24 cellular contexts compared by ENCODE assay signal in the genomic region with DNA sequence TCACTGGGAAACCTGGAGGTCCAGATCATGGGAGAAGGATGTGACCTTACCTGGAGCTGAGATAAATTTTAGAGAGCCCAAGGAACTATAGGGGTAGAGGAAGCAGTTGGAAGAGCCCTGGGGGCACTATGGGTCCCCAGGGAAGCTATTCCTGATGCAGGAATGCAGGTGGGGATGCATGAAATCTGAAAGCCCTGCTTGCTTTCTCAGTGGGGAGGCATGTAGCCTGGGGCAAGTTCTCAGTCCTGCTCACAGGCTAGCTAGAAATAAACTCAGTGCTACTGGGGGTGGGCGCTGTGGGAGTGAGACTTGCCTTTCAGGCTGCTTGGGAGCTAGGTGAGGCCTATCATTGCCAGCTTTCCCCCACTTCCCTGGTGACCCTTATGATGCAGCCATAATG.
DNase-seq lines count a peak whose midpoint lies in the region; ATAC-seq and TF ChIP-seq lines count a peak whose summit lies in the region.
"Had no signal": no experiment of that assay in that cellular context is flagged by ENCODE, and none has a peak within 500 bp of the region (broad histone marks: within the 10 kb centered on the region; RNA-seq: fewer than 3 reads in every experiment).

No MANE protein-coding gene starts in this region.

- intact Hi-C loops in left ventricle myocardium superior (cut with micrococcal nuclease) = no loop called here

- no peak overlapping the region for H3K4me3 Mint-ChIP-seq in endodermal cell
- H3K4me3 Mint-ChIP-seq: CD4-positive, alpha-beta memory T cell; HFFc6; IgD-negative memory B cell; T-cell had no signal

- peak; percentile 92 for DNase-seq in ELF-1 (ENCODE audit: low read depth, low spot score)
- DNase-seq in NCI-H146 (lab: John Stamatoyannopoulos, UW) = peak; percentile 12
- DNase-seq in endodermal cell = peak; percentile 72
- DNase-seq in mesendoderm = peak; percentile 96
- no peak for DNase-seq in SW480 (ENCODE audit: low spot score)
- no peak for DNase-seq in cerebellum (ENCODE audit: low spot score)
- DNase-seq in left ventricle myocardium superior = no peak
- DNase-seq: 8988T; CD4-positive, alpha-beta memory T cell; H7; HFFc6; MV-4-11; NCI-H1105 treated with DMSO at 0.1 percent for 48 hours; NCI-H1694 treated with DMSO at 0.1 percent for 48 hours; NCI-H510A treated with DMSO at 0.1 percent for 48 hours; NCI-H774; NK-92 treated with Interleukin-12 subunit alpha and Interleukin-12 subunit beta, amount 100 ng/mL, for 24 hours; SIG-M5; T-cell had no signal

- H3K18ac ChIP-seq in mesendoderm (ENCODE audit: low read length) = peak overlapping the region; percentile 99

- no peaks in the 10 kb centered on the region for H3K79me2 ChIP-seq in mesendoderm (ENCODE audit: control insufficient read depth, insufficient read depth, low read length)

- H3K4ac ChIP-seq in mesendoderm (ENCODE audit: low read depth, low read length) = peak overlapping the region; percentile 95

- H3K36me3 ChIP-seq in endodermal cell (ENCODE audit: control insufficient read depth, insufficient read depth, low read length) (no peaks in the 10 kb centered on the region), mesendoderm (ENCODE audit: control insufficient read depth, insufficient read depth, low read length) (no peaks in the 10 kb centered on the region)
- H3K36me3 ChIP-seq: BLaER1 treated with 17β-estradiol and CSF1 and Interleukin-3, amounts not matched to agents 10 nM and 100 nM had no signal

- no peak overlapping the region for H3K23ac ChIP-seq in mesendoderm (ENCODE audit: low read length)

- peaks cover 23% of the 10 kb centered on the region for H3K9me3 Mint-ChIP-seq in endodermal cell

- no peak overlapping the region for H4K5ac ChIP-seq in mesendoderm (ENCODE audit: low read length)

- no peak for TF ChIP-seq CTCF in endodermal cell (conservative IDR thresholded peaks at IDR 0.05)

- H3K27ac ChIP-seq in endodermal cell (ENCODE audit: low read depth, low read length) (no peak overlapping the region), mesendoderm (ENCODE audit: low read depth, low read length) (peak overlapping the region; percentile 90)
- H3K27ac ChIP-seq: BLaER1 treated with 17β-estradiol and CSF1 and Interleukin-3, amounts not matched to agents 10 nM and 100 nM; HL-60 had no signal

- H3K4me3 ChIP-seq in endodermal cell (ENCODE audit: low read length) (no peak overlapping the region), mesendoderm (ENCODE audit: low read length) (no peak overlapping the region)
- H3K4me3 ChIP-seq: BLaER1 treated with 17β-estradiol and CSF1 and Interleukin-3, amounts not matched to agents 10 nM and 100 nM had no signal

- no peaks in the 10 kb centered on the region for H3K79me1 ChIP-seq in mesendoderm (ENCODE audit: low read length)

- no peak overlapping the region for H3K4me2 ChIP-seq in mesendoderm (ENCODE audit: low read length)
- H3K4me2 ChIP-seq: BLaER1 treated with 17β-estradiol and CSF1 and Interleukin-3, amounts not matched to agents 10 nM and 100 nM had no signal

- WGBS in endodermal cell (ENCODE audit: insufficient coverage in 1 of 2, insufficient read length in 1 of 2), 2 experiments = 75 to 94% methylated on average over 1 of the region's 1 CpG
- WGBS in mesendoderm (ENCODE audit: extremely low coverage, insufficient coverage, low lambda C conversion rate) = no CpG with 5 or more reads among the region's 1 CpG

- H4K8ac ChIP-seq in mesendoderm (ENCODE audit: low read depth, low read length) = no peak overlapping the region

- H3K9ac ChIP-seq in endodermal cell (ENCODE audit: extremely low read depth, low read length, poor library complexity, severe bottlenecking) (no peak overlapping the region), mesendoderm (ENCODE audit: low read length) (no peak overlapping the region)
- H3K9ac ChIP-seq: BLaER1 treated with 17β-estradiol and CSF1 and Interleukin-3, amounts not matched to agents 10 nM and 100 nM had no signal

- ATAC-seq in left ventricle myocardium superior = no peak
- ATAC-seq: Panc1, SK-N-SH treated with all-trans-retinoic acid at 6 μM for 48 hours, T-cell had no signal

- no peak overlapping the region for H2BK120ac ChIP-seq in mesendoderm (ENCODE audit: low read depth, low read length)

- H2BK15ac ChIP-seq in mesendoderm (replicated peaks; ENCODE audit: low read depth) = no peak overlapping the region

- peak overlapping the region; percentile 65 for H3K56ac ChIP-seq in mesendoderm (ENCODE audit: low read length)

- no peaks in the 10 kb centered on the region for H3K4me1 ChIP-seq in endodermal cell (ENCODE audit: control insufficient read depth, insufficient read depth, low read length)
- H3K4me1 ChIP-seq in mesendoderm (ENCODE audit: control insufficient read depth, low read depth, low read length) = peaks cover 6% of the 10 kb centered on the region
- H3K4me1 ChIP-seq: BLaER1 treated with 17β-estradiol and CSF1 and Interleukin-3, amounts not matched to agents 10 nM and 100 nM had no signal

- no peak overlapping the region for H2AK5ac ChIP-seq in mesendoderm (ENCODE audit: low read length)

- H3K27me3 Mint-ChIP-seq in endodermal cell (ENCODE audit: insufficient read depth) = no peaks in the 10 kb centered on the region
- H3K27me3 Mint-ChIP-seq: CD4-positive, alpha-beta memory T cell; IgD-negative memory B cell; T-cell had no signal

- peaks cover 6% of the 10 kb centered on the region for H3K9me3 ChIP-seq in endodermal cell (ENCODE audit: control insufficient read depth, low read length)
- H3K9me3 ChIP-seq: BLaER1 treated with 17β-estradiol and CSF1 and Interleukin-3, amounts not matched to agents 10 nM and 100 nM had no signal

- peaks cover 1% of the 10 kb centered on the region for H3K36me3 Mint-ChIP-seq in endodermal cell (ENCODE audit: low read depth)
- H3K36me3 Mint-ChIP-seq: CD4-positive, alpha-beta memory T cell; IgD-negative memory B cell; T-cell had no signal

- H3K27me3 ChIP-seq in endodermal cell (ENCODE audit: control insufficient read depth, insufficient read depth, low read length, poor library complexity, severe bottlenecking) (no peaks in the 10 kb centered on the region), mesendoderm (ENCODE audit: insufficient read depth, low read length, poor library complexity) (no peaks in the 10 kb centered on the region)
- H3K27me3 ChIP-seq: BLaER1 treated with 17β-estradiol and CSF1 and Interleukin-3, amounts not matched to agents 10 nM and 100 nM had no signal

- H2BK5ac ChIP-seq in mesendoderm (ENCODE audit: low read length) = peak overlapping the region; percentile 92

- no peak overlapping the region for H3K27ac Mint-ChIP-seq in endodermal cell
- H3K27ac Mint-ChIP-seq: CD4-positive, alpha-beta memory T cell; HFFc6; IgD-negative memory B cell; T-cell had no signal

- peaks cover 14% of the 10 kb centered on the region for H3K4me1 Mint-ChIP-seq in endodermal cell
- H3K4me1 Mint-ChIP-seq: CD4-positive, alpha-beta memory T cell; IgD-negative memory B cell; T-cell had no signal

Comparison
In these comparisons a context has a peak if more than half of its experiments do, and no peak if none do; other contexts are left out.
1. DNase-seq: peak in ELF-1 (single experiment), NCI-H146 (single experiment), endodermal cell (single experiment) and mesendoderm (single experiment); none in SW480 (single experiment), cerebellum (single experiment) and left ventricle myocardium superior (single experiment).